Comparison of ENCODE assay signal across 31 cellular contexts in the genomic region with DNA sequence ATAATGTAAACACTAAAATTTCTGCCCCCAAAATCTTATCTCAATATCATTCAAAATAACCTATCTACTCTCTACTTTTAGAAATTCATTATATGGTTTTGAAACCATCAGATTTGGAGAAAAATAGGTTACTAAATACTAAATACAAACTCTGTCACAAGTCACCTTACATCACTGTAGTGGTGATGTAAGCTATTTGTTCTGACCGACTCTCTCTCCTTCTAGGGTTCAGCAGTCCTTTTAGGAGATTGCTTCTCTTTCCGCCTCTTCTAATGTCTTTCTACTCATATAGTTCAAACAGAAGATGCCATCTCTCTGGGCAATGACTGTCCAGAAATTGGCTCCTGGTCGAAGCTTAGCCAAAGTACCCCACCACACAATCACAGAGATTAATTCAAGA.
"Had no signal": no experiment of that assay in that cellular context is flagged by ENCODE, and none has a peak within 500 bp of the region (broad histone marks: within the 10 kb centered on the region; RNA-seq: fewer than 3 reads in every experiment).

No MANE protein-coding gene starts in this region.

- H3K4me3 ChIP-seq: adrenal gland, body of pancreas, coronary artery, dorsolateral prefrontal cortex, esophagus squamous epithelium, gastroesophageal sphincter had no signal

- H3K27ac Mint-ChIP-seq: activated CD4-positive, alpha-beta memory T cell treated with anti-CD3 and anti-CD28 coated beads for 36 hours; activated CD4-positive, alpha-beta T cell treated with anti-CD3 and anti-CD28 coated beads for 36 hours; activated CD4-positive, alpha-beta T cell treated with anti-CD3 and anti-CD28 coated beads, Interleukin-2, amount 10 ng/mL, durations not matched to agents 24 days and 14 days; activated CD8-positive, alpha-beta memory T cell treated with anti-CD3 and anti-CD28 coated beads, Interleukin-2, amount 10 ng/mL, durations not matched to agents 7 days and 5 days; activated CD8-positive, alpha-beta T cell treated with anti-CD3 and anti-CD28 coated beads, Interleukin-2, amount 10 ng/mL, durations not matched to agents 7 days and 5 days; activated naive CD4-positive, alpha-beta T cell treated with anti-CD3 and anti-CD28 coated beads for 36 hours; activated naive CD4-positive, alpha-beta T cell treated with anti-CD3 and anti-CD28 coated beads, Interleukin-2, amount 50 U/mL, for 24 hours; activated naive CD8-positive, alpha-beta T cell treated with anti-CD3 and anti-CD28 coated beads for 36 hours; activated naive CD8-positive, alpha-beta T cell treated with anti-CD3 and anti-CD28 coated beads, Interleukin-2, amount 50 U/mL, for 24 hours; activated T-helper 1 cell treated with anti-CD3 and anti-CD28 coated beads, Interleukin-12 subunit alpha, Interleukin-12 subunit beta, Interleukin-2, Interleukin-4 antibody, amounts not matched to agents 30 ng/mL and 10 ng/mL and 1 ng/mL, durations not matched to agents 14 hours and 24 hours and 36 hours; activated T-helper 2 cell treated with anti-CD3 and anti-CD28 coated beads, Interferon-gamma antibody, Interleukin-2, Interleukin-4, amounts not matched to agents 10 μg/mL and 5 μg/mL and 100 μg/mL, durations not matched to agents 14 hours and 24 hours and 36 hours; dendritic cell treated with granulocyte-macrophage colony-stimulating factor and Interleukin-4, amounts not matched to agents 40 ng/mL and 50 ng/mL, for 4 days had no signal

- H3K36me3 ChIP-seq: adrenal gland had no signal

- H3K27ac ChIP-seq: body of pancreas, coronary artery, epithelial cell of prostate, esophagus squamous epithelium, gastroesophageal sphincter had no signal

- ATAC-seq: activated CD4-positive, alpha-beta T cell treated with anti-CD3 and anti-CD28 coated beads for 36 hours; activated CD8-positive, alpha-beta memory T cell treated with anti-CD3 and anti-CD28 coated beads, Interleukin-2, amount 10 ng/mL, durations not matched to agents 7 days and 5 days; activated CD8-positive, alpha-beta T cell treated with anti-CD3 and anti-CD28 coated beads, Interleukin-2, amount 10 ng/mL, durations not matched to agents 7 days and 5 days; activated naive CD8-positive, alpha-beta T cell treated with anti-CD3 and anti-CD28 coated beads, Interleukin-2, amount 50 U/mL, for 24 hours; body of pancreas; gastroesophageal sphincter had no signal

- DNase-seq: activated CD4-positive, alpha-beta memory T cell treated with anti-CD3 and anti-CD28 coated beads for 36 hours; activated CD4-positive, alpha-beta T cell treated with anti-CD3 and anti-CD28 coated beads for 36 hours; activated CD4-positive, alpha-beta T cell treated with anti-CD3 and anti-CD28 coated beads, Interleukin-2, amount 10 ng/mL, durations not matched to agents 24 days and 14 days; activated CD4-positive, CD25-positive, alpha-beta regulatory T cell; activated CD4-positive, CD25-positive, alpha-beta regulatory T cell treated with anti-CD3 and anti-CD28 coated beads, Interleukin-2, amount 50 U/mL, for 72 hours; activated CD8-positive, alpha-beta memory T cell treated with anti-CD3 and anti-CD28 coated beads, Interleukin-2, amount 10 ng/mL, durations not matched to agents 7 days and 5 days; activated CD8-positive, alpha-beta memory T cell treated with anti-CD3 and anti-CD28 coated beads, Interleukin-2, amount 50 U/mL, for 4 hours; activated CD8-positive, alpha-beta T cell treated with anti-CD3 and anti-CD28 coated beads, Interleukin-2, amount 10 ng/mL, durations not matched to agents 7 days and 5 days; activated effector memory CD4-positive, alpha-beta T cell treated with anti-CD3 and anti-CD28 coated beads, Interleukin-2, amount 50 U/mL, for 16 hours; activated naive CD4-positive, alpha-beta T cell treated with anti-CD3 and anti-CD28 coated beads for 36 hours; activated naive CD8-positive, alpha-beta T cell treated with anti-CD3 and anti-CD28 coated beads for 36 hours; activated naive CD8-positive, alpha-beta T cell treated with anti-CD3 and anti-CD28 coated beads, Interleukin-2, amount 50 U/mL, for 24 hours; activated T-cell treated with anti-CD3 and anti-CD28 coated beads, Interleukin-2, amount 50 U/mL, for 1 hour; activated T-cell treated with anti-CD3 and anti-CD28 coated beads, Interleukin-2, amount 50 U/mL, for 48 hours; adrenal gland; amygdala; aorta; body of pancreas; dorsolateral prefrontal cortex; effector memory CD4-positive, alpha-beta T cell; esophagus squamous epithelium; foreskin melanocyte; T-helper 2 cell had no signal

- H3K27me3 ChIP-seq: adrenal gland, body of pancreas, dorsolateral prefrontal cortex, esophagus squamous epithelium, gastroesophageal sphincter had no signal

- H3K9me3 ChIP-seq: adrenal gland, body of pancreas, esophagus squamous epithelium had no signal

- H3K27me3 Mint-ChIP-seq: activated CD4-positive, alpha-beta memory T cell treated with anti-CD3 and anti-CD28 coated beads for 36 hours; activated CD4-positive, alpha-beta T cell treated with anti-CD3 and anti-CD28 coated beads for 36 hours; activated CD4-positive, alpha-beta T cell treated with anti-CD3 and anti-CD28 coated beads, Interleukin-2, amount 10 ng/mL, durations not matched to agents 24 days and 14 days; activated CD8-positive, alpha-beta memory T cell treated with anti-CD3 and anti-CD28 coated beads, Interleukin-2, amount 10 ng/mL, durations not matched to agents 7 days and 5 days; activated naive CD4-positive, alpha-beta T cell treated with anti-CD3 and anti-CD28 coated beads, Interleukin-2, amount 50 U/mL, for 24 hours; activated naive CD8-positive, alpha-beta T cell treated with anti-CD3 and anti-CD28 coated beads for 36 hours; activated naive CD8-positive, alpha-beta T cell treated with anti-CD3 and anti-CD28 coated beads, Interleukin-2, amount 50 U/mL, for 24 hours; central memory CD8-positive, alpha-beta T cell; dendritic cell treated with granulocyte-macrophage colony-stimulating factor and Interleukin-4, amounts not matched to agents 40 ng/mL and 50 ng/mL, for 4 days had no signal

- H3K4me3 Mint-ChIP-seq: activated CD4-positive, alpha-beta memory T cell treated with anti-CD3 and anti-CD28 coated beads for 36 hours; activated CD4-positive, alpha-beta T cell treated with anti-CD3 and anti-CD28 coated beads for 36 hours; activated CD4-positive, alpha-beta T cell treated with anti-CD3 and anti-CD28 coated beads, Interleukin-2, amount 10 ng/mL, durations not matched to agents 24 days and 14 days; activated CD8-positive, alpha-beta memory T cell treated with anti-CD3 and anti-CD28 coated beads, Interleukin-2, amount 10 ng/mL, durations not matched to agents 7 days and 5 days; activated CD8-positive, alpha-beta T cell treated with anti-CD3 and anti-CD28 coated beads, Interleukin-2, amount 10 ng/mL, durations not matched to agents 7 days and 5 days; activated naive CD4-positive, alpha-beta T cell treated with anti-CD3 and anti-CD28 coated beads for 36 hours; activated naive CD4-positive, alpha-beta T cell treated with anti-CD3 and anti-CD28 coated beads, Interleukin-2, amount 50 U/mL, for 24 hours; activated naive CD8-positive, alpha-beta T cell treated with anti-CD3 and anti-CD28 coated beads for 36 hours; activated naive CD8-positive, alpha-beta T cell treated with anti-CD3 and anti-CD28 coated beads, Interleukin-2, amount 50 U/mL, for 24 hours; activated T-helper 1 cell treated with anti-CD3 and anti-CD28 coated beads, Interleukin-12 subunit alpha, Interleukin-12 subunit beta, Interleukin-2, Interleukin-4 antibody, amounts not matched to agents 30 ng/mL and 10 ng/mL and 1 ng/mL, durations not matched to agents 14 hours and 24 hours and 36 hours; central memory CD8-positive, alpha-beta T cell; dendritic cell treated with granulocyte-macrophage colony-stimulating factor and Interleukin-4, amounts not matched to agents 40 ng/mL and 50 ng/mL, for 4 days had no signal

- H3K9me3 Mint-ChIP-seq: activated CD4-positive, alpha-beta T cell treated with anti-CD3 and anti-CD28 coated beads, Interleukin-2, amount 10 ng/mL, durations not matched to agents 24 days and 14 days; activated naive CD4-positive, alpha-beta T cell treated with anti-CD3 and anti-CD28 coated beads, Interleukin-2, amount 50 U/mL, for 24 hours; central memory CD8-positive, alpha-beta T cell; dendritic cell treated with granulocyte-macrophage colony-stimulating factor and Interleukin-4, amounts not matched to agents 40 ng/mL and 50 ng/mL, for 4 days had no signal

- H3K4me1 ChIP-seq: body of pancreas had no signal
